9 cellular contexts compared by ENCODE assay signal in genomic region chr10:4121531-4122380, GRCh38.
DNase-seq lines count a peak whose midpoint lies in the region; ATAC-seq and TF ChIP-seq lines count a peak whose summit lies in the region.
"Had no signal": no experiment of that assay in that cellular context is flagged by ENCODE, and none has a peak within 500 bp of the region (broad histone marks: within the 10 kb centered on the region; RNA-seq: fewer than 3 reads in every experiment).

No MANE protein-coding gene starts in this region.

- 73 to 76% methylated on average over 14 of the region's 14 CpGs for WGBS in GM23248 (ENCODE audit: low coverage in 1 of 2, low lambda C conversion rate in 2 of 2, missing lambda C conversion rate in 2 of 2), 2 experiments

- no peak overlapping the region for H3K4me2 ChIP-seq in GM23248 (ENCODE audit: unreplicated experiment)

- H3K9ac ChIP-seq in subcutaneous abdominal adipose tissue (ENCODE audit: low read length in 5 of 5): peak overlapping the region in 1 of 5 donors; percentile 68
- H3K9ac ChIP-seq in GM23248: no peak overlapping the region

- peak overlapping the region; percentile 60 for H3K4me3 Mint-ChIP-seq in activated T-helper 1 cell treated with anti-CD3 and anti-CD28 coated beads, Interleukin-12 subunit alpha, Interleukin-12 subunit beta, Interleukin-2, Interleukin-4 antibody, amounts not matched to agents 30 ng/mL and 10 ng/mL and 1 ng/mL, durations not matched to agents 14 hours and 24 hours and 36 hours
- H3K4me3 Mint-ChIP-seq: activated naive CD8-positive, alpha-beta T cell had no signal

- no peak overlapping the region for H3K27ac ChIP-seq in right atrium auricular region
- no peak overlapping the region for H3K27ac ChIP-seq in subcutaneous abdominal adipose tissue (ENCODE audit: low read depth, low read length)
- no peak overlapping the region for H3K27ac ChIP-seq in GM23248

- H3K4me3 ChIP-seq in right atrium auricular region: no peak overlapping the region
- H3K4me3 ChIP-seq in subcutaneous abdominal adipose tissue (ENCODE audit: low read depth in 1 of 5, low read length in 5 of 5): peak overlapping the region in 4 of 5 donors; percentile 33 to 59 (median 48)
- H3K4me3 ChIP-seq in GM23248: no peak overlapping the region

- in situ Hi-C loops in GM23248 (cut with MboI): no loop called here

- H3K9me3 Mint-ChIP-seq in activated T-helper 1 cell treated with anti-CD3 and anti-CD28 coated beads, Interleukin-12 subunit alpha, Interleukin-12 subunit beta, Interleukin-2, Interleukin-4 antibody, amounts not matched to agents 30 ng/mL and 10 ng/mL and 1 ng/mL, durations not matched to agents 14 hours and 24 hours and 36 hours: peaks cover 24% of the 10 kb centered on the region

- H3K9me3 ChIP-seq in right atrium auricular region: peaks cover 0 to 14% of the 10 kb centered on the region in 2 donors
- H3K9me3 ChIP-seq in subcutaneous abdominal adipose tissue (ENCODE audit: control insufficient read depth in 5 of 5, low read length in 5 of 5): peaks cover 2 to 9% (median 5%) of the 10 kb centered on the region in 5 donors
- no peaks in the 10 kb centered on the region for H3K9me3 ChIP-seq in GM23248 (ENCODE audit: low read depth)

- no peaks in the 10 kb centered on the region for H3K9me2 ChIP-seq in GM23248 (ENCODE audit: insufficient read depth)

- H2AFZ ChIP-seq in GM23248: no peak overlapping the region

- DNase-seq in Right ventricle myocardium inferior (ENCODE audit: missing footprints) (no peak), right atrium auricular region (ENCODE audit: low spot score) (no peak), HT-29 (ENCODE audit: low spot score) (no peak), GM23248 (no peak)
- no peak for DNase-seq in activated T-helper 1 cell treated with anti-CD3 and anti-CD28 coated beads, Interleukin-12 subunit alpha, Interleukin-12 subunit beta, Interleukin-2, Interleukin-4 antibody, amounts not matched to agents 30 ng/mL and 10 ng/mL and 1 ng/mL, durations not matched to agents 14 hours and 24 hours and 36 hours (ENCODE audit: low spot score)
- DNase-seq in stimulated activated naive CD4-positive, alpha-beta T cell (lab: John Stamatoyannopoulos, UW): no peak

- H3K36me3 Mint-ChIP-seq in activated T-helper 1 cell treated with anti-CD3 and anti-CD28 coated beads, Interleukin-12 subunit alpha, Interleukin-12 subunit beta, Interleukin-2, Interleukin-4 antibody, amounts not matched to agents 30 ng/mL and 10 ng/mL and 1 ng/mL, durations not matched to agents 14 hours and 24 hours and 36 hours (ENCODE audit: low read depth): peaks cover 8% of the 10 kb centered on the region

- no peaks in the 10 kb centered on the region for H3F3A ChIP-seq in GM23248 (ENCODE audit: insufficient read depth)

- TF ChIP-seq CTCF in right atrium auricular region (IDR thresholded peaks at IDR 0.05): no peak

- intact Hi-C loops in Right ventricle myocardium inferior (cut with DNase I): no loop called here
- intact Hi-C loops in activated T-helper 1 cell treated with anti-CD3 and anti-CD28 coated beads, Interleukin-12 subunit alpha, Interleukin-12 subunit beta, Interleukin-2, Interleukin-4 antibody, amounts not matched to agents 30 ng/mL and 10 ng/mL and 1 ng/mL, durations not matched to agents 14 hours and 24 hours and 36 hours (cut with micrococcal nuclease): no loop called here

- no peaks in the 10 kb centered on the region for H4K20me1 ChIP-seq in GM23248 (ENCODE audit: insufficient read depth)

- H3K27me3 ChIP-seq in right atrium auricular region (no peaks in the 10 kb centered on the region), subcutaneous abdominal adipose tissue (ENCODE audit: control insufficient read depth in 5 of 5, insufficient read depth in 4 of 5, low read length in 5 of 5) (no peaks in the 10 kb centered on the region), GM23248 (replicated peaks; ENCODE audit: insufficient read depth) (no peaks in the 10 kb centered on the region)

- no peaks in the 10 kb centered on the region for H3K79me2 ChIP-seq in GM23248 (ENCODE audit: insufficient read depth)

- peaks cover 7% of the 10 kb centered on the region for H3K27me3 Mint-ChIP-seq in activated T-helper 1 cell treated with anti-CD3 and anti-CD28 coated beads, Interleukin-12 subunit alpha, Interleukin-12 subunit beta, Interleukin-2, Interleukin-4 antibody, amounts not matched to agents 30 ng/mL and 10 ng/mL and 1 ng/mL, durations not matched to agents 14 hours and 24 hours and 36 hours (ENCODE audit: insufficient read depth)
- H3K27me3 Mint-ChIP-seq: activated naive CD8-positive, alpha-beta T cell had no signal

- H3K4me1 Mint-ChIP-seq in activated T-helper 1 cell treated with anti-CD3 and anti-CD28 coated beads, Interleukin-12 subunit alpha, Interleukin-12 subunit beta, Interleukin-2, Interleukin-4 antibody, amounts not matched to agents 30 ng/mL and 10 ng/mL and 1 ng/mL, durations not matched to agents 14 hours and 24 hours and 36 hours (ENCODE audit: low read depth): peaks cover 45% of the 10 kb centered on the region

- peak overlapping the region; percentile 32 for H3K27ac Mint-ChIP-seq in activated T-helper 1 cell treated with anti-CD3 and anti-CD28 coated beads, Interleukin-12 subunit alpha, Interleukin-12 subunit beta, Interleukin-2, Interleukin-4 antibody, amounts not matched to agents 30 ng/mL and 10 ng/mL and 1 ng/mL, durations not matched to agents 14 hours and 24 hours and 36 hours
- H3K27ac Mint-ChIP-seq: activated naive CD8-positive, alpha-beta T cell had no signal

- H3K4me1 ChIP-seq in right atrium auricular region (peaks cover 0 to 8% of the 10 kb centered on the region in 2 donors), subcutaneous abdominal adipose tissue (ENCODE audit: control insufficient read depth in 5 of 5, insufficient read depth in 5 of 5, low read length in 5 of 5) (peaks cover 0 to 14% (median 0%) of the 10 kb centered on the region in 5 donors), GM23248 (ENCODE audit: insufficient read depth) (no peaks in the 10 kb centered on the region)

- no peaks in the 10 kb centered on the region for H3K36me3 ChIP-seq in right atrium auricular region
- H3K36me3 ChIP-seq in subcutaneous abdominal adipose tissue (ENCODE audit: control insufficient read depth in 5 of 5, insufficient read depth in 5 of 5, low read length in 5 of 5): no peaks in the 10 kb centered on the region
- no peaks in the 10 kb centered on the region for H3K36me3 ChIP-seq in GM23248 (ENCODE audit: low read depth)

- ATAC-seq in Right ventricle myocardium inferior (peak; percentile 75), HG02943 (IDR thresholded peaks at IDR 0.05; ENCODE audit: low read depth, unreplicated experiment) (peak; percentile 76)

Comparison
In these comparisons a context has a peak if more than half of its experiments do, and no peak if none do; other contexts are left out.
1. H3K4me3 ChIP-seq: peak in subcutaneous abdominal adipose tissue (4 of 5); none in right atrium auricular region (0 of 2) and GM23248 (single experiment).